In genomic region chr4:110193822-110194761, GRCh38 we compare ENCODE assay signal across 8 cellular contexts. TPM values are rescaled to one million over a fixed set of nuclear protein-coding genes. Genes with fewer than 3 reads are reported as not detected.
DNase-seq lines count a peak whose midpoint lies in the region; ATAC-seq, FAIRE-seq and TF ChIP-seq lines count a peak whose summit lies in the region.

No MANE protein-coding gene starts in this region.

- 28 to 44% methylated on average over 8 of the region's 8 CpGs for WGBS in pancreas, 2 donors

- intact Hi-C loops in pancreas (cut with DNase I), result no loop called here
- intact Hi-C loops in upper lobe of right lung (cut with DNase I), result no loop called here

- no peak overlapping the region for H3K4me3 ChIP-seq in pancreas
- H3K4me3 ChIP-seq in upper lobe of right lung, result no peak overlapping the region

- no peak for FAIRE-seq in pancreas (lab: Jason Lieb, UNC)

- no peak overlapping the region for H3K27ac ChIP-seq in pancreas
- H3K27ac ChIP-seq in upper lobe of right lung, result no peak overlapping the region

- ATAC-seq in GM21528 (IDR thresholded peaks at IDR 0.05; ENCODE audit: low FRiP score, unreplicated experiment) (peak; percentile 74), pancreas (peak; percentile 37 to 51 (median 44)), upper lobe of right lung (peak; percentile 72)

- no peaks in the 10 kb centered on the region for H3K27me3 ChIP-seq in pancreas
- H3K27me3 ChIP-seq in upper lobe of right lung, result no peaks in the 10 kb centered on the region

- H3K9me3 ChIP-seq in pancreas (no peaks in the 10 kb centered on the region), upper lobe of right lung (no peaks in the 10 kb centered on the region)

- DNase-seq in DMS53 treated with DMSO at 0.1 percent for 48 hours (lab: John Stamatoyannopoulos, UW; ENCODE audit: unreplicated experiment) (peak; percentile 89), HuH-7 (ENCODE audit: low spot score) (peak; percentile 82), RPMI8226 (peak; percentile 41), germinal center (ENCODE audit: low spot score) (peak; percentile 83), pancreas (peak in 5 of 6 donors; percentile 53 to 74 (median 62)), upper lobe of right lung (peak; percentile 81)
- DNase-seq in activated naive CD4-positive, alpha-beta T cell treated with Interleukin-2 at 50 U/mL for 16 hours, result peak; percentile 69

- H3K36me3 ChIP-seq in pancreas, result no peaks in the 10 kb centered on the region
- no peaks in the 10 kb centered on the region for H3K36me3 ChIP-seq in upper lobe of right lung

- H3K4me1 ChIP-seq in pancreas, result peaks cover 8 to 20% (median 16%) of the 10 kb centered on the region in 3 donors
- peaks cover 10% of the 10 kb centered on the region for H3K4me1 ChIP-seq in upper lobe of right lung

- TF ChIP-seq CTCF in pancreas (IDR thresholded peaks at IDR 0.05), result no peak
- no peak for TF ChIP-seq CTCF in upper lobe of right lung (IDR thresholded peaks at IDR 0.05)

RNA-seq across cellular contexts. Expression of gene ELOVL6, which starts 4.3 kb away (rescaled TPM):
- total RNA-seq in pancreas (1 to 10 TPM in 5 of 6 donors, under 1 TPM in 1; 0.69 to 3.5 (median 2.0) TPM), upper lobe of right lung (4.7 TPM)
- 1 to 10 TPM in 1 of 2 donors, under 1 TPM in 1; 0.76 to 2.5 TPM for polyA plus RNA-seq in pancreas
